Comparison of ENCODE assay signal across 24 cellular contexts in genomic region chr18:76358774-76359173, GRCh38.
A peak's percentile ranks its signal among the peaks of the same experiment; 100 is the strongest.
DNase-seq lines count a peak whose midpoint lies in the region; ATAC-seq and TF ChIP-seq lines count a peak whose summit lies in the region.
"Had no signal": no experiment of that assay in that cellular context is flagged by ENCODE, and none has a peak within 500 bp of the region (broad histone marks: within the 10 kb centered on the region; RNA-seq: fewer than 3 reads in every experiment).

No MANE protein-coding gene starts in this region.

- no peak overlapping the region for H3K4me3 ChIP-seq in BLaER1
- H3K4me3 ChIP-seq: GM12878, SK-N-MC had no signal

- no peak overlapping the region for H3K4me3 Mint-ChIP-seq in HFFc6
- no peak overlapping the region for H3K4me3 Mint-ChIP-seq in nephron
- H3K4me3 Mint-ChIP-seq in stimulated activated naive B cell treated with anti-CD40 and anti-IgM and Interleukin-4, amounts not matched to agents 10 μg/mL and 1 μg/mL and 100 μg/mL, for 72 hours = no peak overlapping the region
- H3K4me3 Mint-ChIP-seq: CD8-positive, alpha-beta T cell had no signal

- TF ChIP-seq CTCF in HFFc6 (IDR thresholded peaks at IDR 0.05) (no peak), nephron (IDR thresholded peaks at IDR 0.05; ENCODE audit: unreplicated experiment in 3 of 3) (no peak), GM20000 (IDR thresholded peaks at IDR 0.05; ENCODE audit: extremely low read depth, missing control alignments) (no peak)

- peak overlapping the region; percentile 61 for H3K4me2 ChIP-seq in BLaER1

- peaks cover 2% of the 10 kb centered on the region for H3K27me3 Mint-ChIP-seq in HFFc6 (ENCODE audit: insufficient read depth)
- no peaks in the 10 kb centered on the region for H3K27me3 Mint-ChIP-seq in nephron (ENCODE audit: low read depth)
- no peaks in the 10 kb centered on the region for H3K27me3 Mint-ChIP-seq in stimulated activated naive B cell treated with anti-CD40 and anti-IgM and Interleukin-4, amounts not matched to agents 10 μg/mL and 1 μg/mL and 100 μg/mL, for 72 hours

- H3K9me3 Mint-ChIP-seq in HFFc6 = peaks cover 8% of the 10 kb centered on the region
- peaks cover 7% of the 10 kb centered on the region for H3K9me3 Mint-ChIP-seq in nephron
- H3K9me3 Mint-ChIP-seq in stimulated activated naive B cell treated with anti-CD40 and anti-IgM and Interleukin-4, amounts not matched to agents 10 μg/mL and 1 μg/mL and 100 μg/mL, for 72 hours = peaks cover 2 to 7% of the 10 kb centered on the region in 2 donors

- peak overlapping the region; percentile 53 for H3K27ac ChIP-seq in BLaER1
- H3K27ac ChIP-seq: C4-2B, SK-N-MC had no signal

- peaks cover 18% of the 10 kb centered on the region for H3K9me3 ChIP-seq in BLaER1
- H3K9me3 ChIP-seq: Caco-2 had no signal

- H3K36me3 ChIP-seq in BLaER1 = peaks cover 88% of the 10 kb centered on the region

- H3K4me1 Mint-ChIP-seq in HFFc6 (ENCODE audit: low read depth) (peaks cover 51% of the 10 kb centered on the region), nephron (peaks cover 9% of the 10 kb centered on the region)
- H3K4me1 Mint-ChIP-seq in stimulated activated naive B cell treated with anti-CD40 and anti-IgM and Interleukin-4, amounts not matched to agents 10 μg/mL and 1 μg/mL and 100 μg/mL, for 72 hours = peaks cover 4 to 7% of the 10 kb centered on the region in 2 donors

- H3K4me1 ChIP-seq in BLaER1 = peaks cover 26% of the 10 kb centered on the region
- H3K4me1 ChIP-seq: Caco-2 had no signal

- DNase-seq in HFFc6 = no peak
- no peak for DNase-seq in stimulated activated naive B cell treated with anti-CD40 and anti-IgM and Interleukin-4, amounts not matched to agents 10 μg/mL and 1 μg/mL and 100 μg/mL, for 72 hours
- no peak for DNase-seq in GM19238 (ENCODE audit: insufficient read length, low spot score)
- no peak for DNase-seq in GM20000 (ENCODE audit: low spot score)
- DNase-seq: Caco-2; CD8-positive, alpha-beta T cell; EL; GDM1; KBM-7; MV-4-11; NCI-H1105; NCI-H1436 treated with DMSO at 0.1 percent for 48 hours; NCI-H187 treated with DMSO at 0.1 percent for 48 hours; NCI-H2171 treated with DMSO at 0.1 percent for 48 hours; NCI-H446; NCI-H524 treated with DMSO at 0.1 percent for 48 hours; NCI-H774; SIG-M5 had no signal

- H3K9ac ChIP-seq in BLaER1 = peak overlapping the region; percentile 4; the same call in 1 of the 2 replicates

- H3K27ac Mint-ChIP-seq in HFFc6 = peak overlapping the region; percentile 24; the same call in 1 of the 2 replicates
- H3K27ac Mint-ChIP-seq in nephron = peak overlapping the region in 2 of 3 experiments; percentile 51 to 68
- H3K27ac Mint-ChIP-seq in stimulated activated naive B cell treated with anti-CD40 and anti-IgM and Interleukin-4, amounts not matched to agents 10 μg/mL and 1 μg/mL and 100 μg/mL, for 72 hours = peak overlapping the region; percentile 80
- H3K27ac Mint-ChIP-seq: CD8-positive, alpha-beta T cell had no signal

- H3K36me3 Mint-ChIP-seq in HFFc6 (ENCODE audit: low read depth) (peaks cover 52% of the 10 kb centered on the region), nephron (ENCODE audit: low read depth) (peaks cover 88% of the 10 kb centered on the region)
- H3K36me3 Mint-ChIP-seq in stimulated activated naive B cell treated with anti-CD40 and anti-IgM and Interleukin-4, amounts not matched to agents 10 μg/mL and 1 μg/mL and 100 μg/mL, for 72 hours = peaks cover 50 to 67% of the 10 kb centered on the region in 2 donors

- H3K27me3 ChIP-seq in BLaER1 = no peaks in the 10 kb centered on the region

- ATAC-seq in stimulated activated naive B cell treated with anti-CD40 and anti-IgM and Interleukin-4, amounts not matched to agents 10 μg/mL and 1 μg/mL and 100 μg/mL, for 72 hours (replicated peaks) = no peak
- ATAC-seq in HG03159 (IDR thresholded peaks at IDR 0.05; ENCODE audit: unreplicated experiment) = no peak
- ATAC-seq: CD8-positive, alpha-beta T cell; GM12878 had no signal

- H4K20me1 ChIP-seq in BLaER1 = peaks cover 23% of the 10 kb centered on the region

Comparison
In these comparisons a context has a peak if more than half of its experiments do, and no peak if none do; other contexts are left out.
1. H3K27ac Mint-ChIP-seq: peak in every context shown above with its lines; median percentile 80 in stimulated activated naive B cell treated with anti-CD40 and anti-IgM and Interleukin-4, amounts not matched to agents 10 μg/mL and 1 μg/mL and 100 μg/mL, for 72 hours; 60 in nephron; 24 in HFFc6.